ENCODE assay signal across 23 cellular contexts in the genomic region with DNA sequence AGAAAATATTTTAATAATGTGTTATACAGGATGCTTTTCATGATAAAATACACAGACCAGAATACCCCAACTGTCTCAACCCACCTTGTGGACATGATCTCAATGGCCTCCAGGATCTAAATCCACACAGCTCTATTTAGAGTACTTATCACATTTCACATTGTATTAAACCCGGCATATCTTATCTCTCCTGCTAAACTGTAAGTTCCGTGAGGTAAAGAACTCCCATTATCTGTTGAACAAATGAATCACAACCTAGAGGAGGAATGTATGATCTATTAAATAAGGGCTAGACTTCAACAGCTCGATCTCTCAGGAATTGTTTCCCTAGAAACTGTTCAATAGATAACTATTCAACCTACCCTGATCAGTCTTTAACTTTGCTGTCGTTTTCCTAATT. TPM values are rescaled to one million over a fixed set of nuclear protein-coding genes. Genes with fewer than 3 reads are reported as not detected.
"Had no signal": no experiment of that assay in that cellular context is flagged by ENCODE, and none has a peak within 500 bp of the region (broad histone marks: within the 10 kb centered on the region; RNA-seq: fewer than 3 reads in every experiment).

No MANE protein-coding gene starts in this region.

- H3K27me3 Mint-ChIP-seq: activated B cell treated with CpG ODN at 0.5 μM for 24 hours; activated CD4-positive, alpha-beta memory T cell treated with anti-CD3 and anti-CD28 coated beads, Interleukin-2, amount 10 ng/mL, durations not matched to agents 7 days and 5 days; activated naive CD8-positive, alpha-beta T cell treated with anti-CD3 and anti-CD28 coated beads for 36 hours; activated T-helper 17 cell treated with anti-CD3 and anti-CD28 coated beads, Interleukin-2, amount 50 U/mL, for 72 hours had no signal

- ATAC-seq: activated T-helper 17 cell treated with anti-CD3 and anti-CD28 coated beads, Interleukin-2, amount 50 U/mL, for 72 hours; gastrocnemius medialis; left ventricle myocardium superior had no signal

- H3K9me3 Mint-ChIP-seq: activated B cell treated with CpG ODN at 0.5 μM for 24 hours; activated CD4-positive, alpha-beta memory T cell treated with anti-CD3 and anti-CD28 coated beads, Interleukin-2, amount 10 ng/mL, durations not matched to agents 7 days and 5 days; activated naive CD8-positive, alpha-beta T cell treated with anti-CD3 and anti-CD28 coated beads for 36 hours; activated T-helper 17 cell treated with anti-CD3 and anti-CD28 coated beads, Interleukin-2, amount 50 U/mL, for 72 hours had no signal

- H3K4me3 ChIP-seq: colonic mucosa, dorsolateral prefrontal cortex, esophagus squamous epithelium, gastrocnemius medialis, sigmoid colon, thoracic aorta, upper lobe of left lung had no signal

- H3K9me3 ChIP-seq: colonic mucosa, esophagus squamous epithelium, gastrocnemius medialis, sigmoid colon, thoracic aorta, upper lobe of left lung had no signal

- H3K4me3 Mint-ChIP-seq: activated B cell treated with CpG ODN at 0.5 μM for 24 hours; activated CD4-positive, alpha-beta memory T cell treated with anti-CD3 and anti-CD28 coated beads, Interleukin-2, amount 10 ng/mL, durations not matched to agents 7 days and 5 days; activated naive CD8-positive, alpha-beta T cell treated with anti-CD3 and anti-CD28 coated beads for 36 hours had no signal

- H3K4me1 ChIP-seq: colonic mucosa had no signal

- DNase-seq: activated B cell treated with CpG ODN at 0.5 μM for 24 hours; activated CD4-positive, alpha-beta memory T cell treated with anti-CD3 and anti-CD28 coated beads, Interleukin-2, amount 10 ng/mL, durations not matched to agents 7 days and 5 days; activated CD4-positive, alpha-beta T cell treated with anti-CD3 and anti-CD28 coated beads for 4 hours; activated naive CD4-positive, alpha-beta T cell; activated naive CD8-positive, alpha-beta T cell treated with anti-CD3 and anti-CD28 coated beads for 36 hours; colonic mucosa; dorsolateral prefrontal cortex; esophagus squamous epithelium; gastrocnemius medialis; hypothalamus; left ventricle myocardium superior; mammary epithelial cell; nucleus accumbens; sigmoid colon; stimulated activated CD4-positive, alpha-beta T cell treated with anti-CD3 and anti-CD28 coated beads, Interleukin-2, amount 100 ng/mL, for 48 hours; stimulated activated naive CD4-positive, alpha-beta T cell treated with Interleukin-2 at 50 U/mL for 16 hours; upper lobe of left lung had no signal

- H3K27ac Mint-ChIP-seq: activated B cell treated with CpG ODN at 0.5 μM for 24 hours; activated CD4-positive, alpha-beta memory T cell treated with anti-CD3 and anti-CD28 coated beads, Interleukin-2, amount 10 ng/mL, durations not matched to agents 7 days and 5 days; activated naive CD8-positive, alpha-beta T cell treated with anti-CD3 and anti-CD28 coated beads for 36 hours had no signal

- FAIRE-seq: astrocyte, islet of Langerhans, TTC549 had no signal

- H3K27me3 ChIP-seq: colonic mucosa, dorsolateral prefrontal cortex, esophagus squamous epithelium, gastrocnemius medialis, sigmoid colon, upper lobe of left lung had no signal

RNA-seq across cellular contexts. Expression of a gene that starts 31.7 kb away (rescaled TPM):
- total RNA-seq: activated B cell treated with CpG ODN at 0.5 μM for 24 hours; activated CD4-positive, alpha-beta memory T cell treated with anti-CD3 and anti-CD28 coated beads, Interleukin-2, amount 10 ng/mL, durations not matched to agents 7 days and 5 days; activated naive CD8-positive, alpha-beta T cell treated with anti-CD3 and anti-CD28 coated beads for 36 hours; astrocyte; colonic mucosa; esophagus squamous epithelium; gastrocnemius medialis; left ventricle myocardium superior; mammary epithelial cell; renal cortical epithelial cell; sigmoid colon; thoracic aorta; upper lobe of left lung had no signal
